ENCODE assay signal across 11 cellular contexts in the genomic region with DNA sequence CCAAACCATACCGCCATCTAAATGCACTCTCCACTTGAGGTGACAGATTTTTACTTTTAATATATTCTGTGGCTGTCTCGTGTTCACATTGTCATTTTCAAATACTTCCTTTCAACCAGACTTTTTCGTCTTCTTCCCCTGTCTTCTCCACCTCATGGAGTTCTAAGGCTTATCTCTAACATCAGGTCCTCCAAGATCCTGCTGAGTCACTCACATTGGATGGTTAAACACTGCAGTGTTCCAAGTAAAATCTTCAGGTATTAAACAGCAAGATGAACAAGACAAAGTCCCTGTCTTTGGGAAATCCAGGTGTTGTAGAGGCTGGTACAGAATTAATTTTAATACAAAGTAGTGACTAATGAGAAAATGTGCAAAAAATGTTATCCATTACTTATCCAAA.
"Had no signal": no experiment of that assay in that cellular context is flagged by ENCODE, and none has a peak within 500 bp of the region (broad histone marks: within the 10 kb centered on the region; RNA-seq: fewer than 3 reads in every experiment).

No MANE protein-coding gene starts in this region.

- ATAC-seq: GM23338, HCT116 had no signal

- H2AFZ ChIP-seq: GM23248, GM23338 had no signal

- H3K27ac ChIP-seq: GM23248 had no signal

- H3K4me3 ChIP-seq: GM23248, GM23338, HAP-1 had no signal

- H3K36me3 ChIP-seq: HAP-1 had no signal

- DNase-seq: GM23248, GOT3, H7, H9, HCEC 1CT, HFFc6 had no signal

- H3K9me3 ChIP-seq: HAP-1 had no signal

- H3K9ac ChIP-seq: GM23248 had no signal

- H3K4me2 ChIP-seq: GM23338 had no signal

- FAIRE-seq: H1, H54 had no signal

- H3K4me1 ChIP-seq: HAP-1 had no signal
